ENCODE assay signal across 9 cellular contexts in the genomic region with DNA sequence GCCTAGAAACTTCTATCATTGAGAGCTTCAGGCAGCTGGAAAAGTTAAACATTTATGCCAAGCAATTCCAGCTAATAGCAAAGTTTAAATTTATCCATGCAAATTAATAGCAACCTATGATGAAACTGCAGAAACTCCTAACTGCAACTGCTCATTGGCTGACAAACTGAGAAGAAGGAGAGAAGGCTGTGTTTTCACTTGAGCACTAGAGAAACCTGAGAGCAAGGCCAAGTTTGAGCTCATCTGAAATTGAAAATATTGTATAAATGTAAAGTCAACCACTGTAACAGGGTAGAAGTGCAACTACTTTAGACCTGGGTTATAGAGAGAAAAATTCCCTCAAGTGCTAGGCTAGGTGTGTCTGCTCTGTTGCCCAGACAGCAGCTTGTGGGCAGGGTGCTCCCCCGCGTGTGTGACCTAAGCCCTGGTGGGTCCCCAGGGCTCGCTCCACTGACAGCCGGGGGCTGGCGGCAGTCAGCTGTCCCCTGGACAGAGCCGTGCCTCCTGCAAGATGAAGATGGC. TPM values are rescaled to one million over a fixed set of nuclear protein-coding genes. Genes with fewer than 3 reads are reported as not detected.
A peak's percentile ranks its signal among the peaks of the same experiment; 100 is the strongest.
DNase-seq lines count a peak whose midpoint lies in the region; ATAC-seq and TF ChIP-seq lines count a peak whose summit lies in the region.
"Had no signal": no experiment of that assay in that cellular context is flagged by ENCODE, and none has a peak within 500 bp of the region (broad histone marks: within the 10 kb centered on the region; RNA-seq: fewer than 3 reads in every experiment).

No MANE protein-coding gene starts in this region.

- intact Hi-C loops in esophagus squamous epithelium (cut with DNase I) = loop anchor here (10.0 kb wide), 1 partner anchor 106 kb away; no protein-coding TSS in a partner anchor

- 69 to 94% methylated on average over 2 to 6 of the region's 6 CpGs for WGBS in upper lobe of left lung, 2 donors
- 69 to 80% methylated on average over 6 of the region's 6 CpGs for WGBS in esophagus squamous epithelium, 2 donors
- WGBS in suprapubic skin = 91% methylated on average over 6 of the region's 6 CpGs

- H3K4me1 ChIP-seq in upper lobe of left lung (peaks cover 0 to 5% (median 0%) of the 10 kb centered on the region in 4 donors), esophagus squamous epithelium (no peaks in the 10 kb centered on the region), suprapubic skin (no peaks in the 10 kb centered on the region)

- DNase-seq in upper lobe of left lung (peak in 1 of 2 donors; percentile 41), esophagus squamous epithelium (lab: John Stamatoyannopoulos, UW) (no peak), suprapubic skin (ENCODE audit: low spot score in 2 of 2) (no peak)
- DNase-seq in stimulated activated CD4-positive, alpha-beta T cell treated with anti-CD3 and anti-CD28 coated beads, Interleukin-15, amount 100 ng/mL, for 24 hours = no peak
- DNase-seq: activated T-cell treated with anti-CD3 and anti-CD28 coated beads, Interleukin-2, amount 50 U/mL, for 48 hours; effector memory CD4-positive, alpha-beta T cell had no signal

- H3K9me3 ChIP-seq in upper lobe of left lung = no peaks in the 10 kb centered on the region
- no peaks in the 10 kb centered on the region for H3K9me3 ChIP-seq in esophagus squamous epithelium
- no peaks in the 10 kb centered on the region for H3K9me3 ChIP-seq in suprapubic skin

- TF ChIP-seq CTCF in upper lobe of left lung (IDR thresholded peaks at IDR 0.05) = no peak
- no peak for TF ChIP-seq CTCF in esophagus squamous epithelium (IDR thresholded peaks at IDR 0.05)
- no peak for TF ChIP-seq CTCF in suprapubic skin (IDR thresholded peaks at IDR 0.05)

- TF ChIP-seq EP300 in upper lobe of left lung (IDR thresholded peaks at IDR 0.05) (no peak), suprapubic skin (IDR thresholded peaks at IDR 0.05) (no peak)

- H3K27me3 ChIP-seq in upper lobe of left lung (no peaks in the 10 kb centered on the region), esophagus squamous epithelium (no peaks in the 10 kb centered on the region), suprapubic skin (no peaks in the 10 kb centered on the region)

- peak; percentile 58 for ATAC-seq in GM19372 (IDR thresholded peaks at IDR 0.05; ENCODE audit: low read depth, unreplicated experiment)
- ATAC-seq in HG02870 (IDR thresholded peaks at IDR 0.05; ENCODE audit: unreplicated experiment) = peak; percentile 93
- peak; percentile 19 to 49 for ATAC-seq in upper lobe of left lung (ENCODE audit: low FRiP score in 2 of 2)

- H3K36me3 ChIP-seq in upper lobe of left lung = peaks cover 0 to 3% (median 0%) of the 10 kb centered on the region in 4 donors
- H3K36me3 ChIP-seq in esophagus squamous epithelium = peaks cover 0 to 6% (median 0%) of the 10 kb centered on the region in 3 donors
- H3K36me3 ChIP-seq in suprapubic skin = peaks cover 4% of the 10 kb centered on the region

- H3K27ac ChIP-seq in angular gyrus (ENCODE audit: low read depth, low read length) = peak overlapping the region; percentile 3
- no peak overlapping the region for H3K27ac ChIP-seq in upper lobe of left lung
- no peak overlapping the region for H3K27ac ChIP-seq in esophagus squamous epithelium
- H3K27ac ChIP-seq in suprapubic skin = no peak overlapping the region

- TF ChIP-seq POLR2A in upper lobe of left lung (IDR thresholded peaks at IDR 0.05) (no peak), esophagus squamous epithelium (IDR thresholded peaks at IDR 0.05) (no peak), suprapubic skin (IDR thresholded peaks at IDR 0.05) (no peak)

- H3K4me3 ChIP-seq in upper lobe of left lung = no peak overlapping the region
- no peak overlapping the region for H3K4me3 ChIP-seq in esophagus squamous epithelium
- H3K4me3 ChIP-seq in suprapubic skin = no peak overlapping the region

RNA-seq across cellular contexts. Expression of gene CABYR, which starts 50.2 kb away (rescaled TPM):
- total RNA-seq in upper lobe of left lung (1 to 10 TPM in 3 of 6 donors, under 1 TPM in 1, not detected in 2; 0.51 to 3.1 (median 2.1) TPM), esophagus squamous epithelium (1 to 10 TPM in 1 of 4 donors, under 1 TPM in 3; 0.26 to 1.1 (median 0.78) TPM), suprapubic skin (1 to 10 TPM in 3 of 4 donors, under 1 TPM in 1; 0.76 to 3.6 (median 1.2) TPM)

Comparison
In these comparisons a context has a peak if more than half of its experiments do, and no peak if none do; other contexts are left out.
1. ATAC-seq: peak in every context shown above with its lines; median percentile 93 in HG02870; 58 in GM19372; 34 in upper lobe of left lung.